Comparison of ENCODE assay signal across 1 cellular context in the genomic region with DNA sequence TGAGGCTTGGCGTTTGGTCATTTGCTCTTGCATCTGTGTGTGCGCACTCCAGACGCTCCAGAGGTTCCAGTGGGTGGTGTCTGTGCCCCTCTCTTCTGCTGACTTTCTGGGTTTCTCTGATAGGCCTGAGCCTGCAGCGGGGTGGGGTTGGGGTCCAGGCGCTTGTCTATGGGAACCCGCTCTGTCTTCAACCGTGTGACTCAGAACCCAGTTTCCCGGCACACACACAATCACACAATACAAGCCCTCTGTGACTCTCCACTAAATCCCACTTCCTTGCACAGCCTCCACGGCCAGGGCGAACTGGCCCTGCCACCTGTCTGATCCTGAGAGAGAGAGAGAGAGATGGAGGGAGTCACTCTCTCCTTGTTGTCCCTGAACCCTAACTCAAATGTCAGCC.
TF ChIP-seq lines count a peak whose summit lies in the region.

No MANE protein-coding gene starts in this region.

TF ChIP-seq in H1, 55 proteins besides CTCF, POLR2A, EP300 and RAD21:
- TF ChIP-seq EGR1 (IDR thresholded peaks at IDR 0.05; ENCODE audit: borderline replicate concordance, low read depth, low read length), result no peak
TF ChIP-seq in H1: peak in this region for 0.
